8 cellular contexts compared by ENCODE assay signal in genomic region chr3:131503328-131503650, GRCh38. TPM values are rescaled to one million over a fixed set of nuclear protein-coding genes. Genes with fewer than 3 reads are reported as not detected.
DNase-seq lines count a peak whose midpoint lies in the region; ATAC-seq, FAIRE-seq and TF ChIP-seq lines count a peak whose summit lies in the region.

No MANE protein-coding gene starts in this region.

- H3K27me3 Mint-ChIP-seq in Calu3 (ENCODE audit: unreplicated experiment) (no peaks in the 10 kb centered on the region), type B pancreatic cell (peaks cover 29% of the 10 kb centered on the region)
- H3K27me3 Mint-ChIP-seq in activated naive CD8-positive, alpha-beta T cell treated with anti-CD3 and anti-CD28 coated beads, Interleukin-2, amount 10 ng/mL, durations not matched to agents 7 days and 5 days: no peaks in the 10 kb centered on the region

- no TSS peak for BruUV-seq in Calu3 (replicated peaks; lab: Mats Ljungman, UMichigan)

- ATAC-seq in HG03066 (IDR thresholded peaks at IDR 0.05; ENCODE audit: low read depth, unreplicated experiment) (peak; percentile 4), HG03520 (IDR thresholded peaks at IDR 0.05; ENCODE audit: unreplicated experiment) (no peak), HG02870 (IDR thresholded peaks at IDR 0.05; ENCODE audit: unreplicated experiment) (no peak)
- ATAC-seq in activated naive CD8-positive, alpha-beta T cell treated with anti-CD3 and anti-CD28 coated beads, Interleukin-2, amount 10 ng/mL, durations not matched to agents 7 days and 5 days (ENCODE audit: low read depth): peak; percentile 13

- H3K9me3 Mint-ChIP-seq in Calu3 (ENCODE audit: low read depth, unreplicated experiment): no peaks in the 10 kb centered on the region
- peaks cover 3% of the 10 kb centered on the region for H3K9me3 Mint-ChIP-seq in activated naive CD8-positive, alpha-beta T cell treated with anti-CD3 and anti-CD28 coated beads, Interleukin-2, amount 10 ng/mL, durations not matched to agents 7 days and 5 days
- no peaks in the 10 kb centered on the region for H3K9me3 Mint-ChIP-seq in type B pancreatic cell

- peak overlapping the region; percentile 98 for H3K27ac Mint-ChIP-seq in Calu3 (ENCODE audit: unreplicated experiment)
- H3K27ac Mint-ChIP-seq in activated naive CD8-positive, alpha-beta T cell treated with anti-CD3 and anti-CD28 coated beads, Interleukin-2, amount 10 ng/mL, durations not matched to agents 7 days and 5 days: peak overlapping the region; percentile 88
- H3K27ac Mint-ChIP-seq in type B pancreatic cell: peak overlapping the region; percentile 95

- POLR2A ChIA-PET in activated naive CD8-positive, alpha-beta T cell treated with anti-CD3 and anti-CD28 coated beads, Interleukin-2, amount 10 ng/mL, durations not matched to agents 7 days and 5 days (lab: Charles Lee): interaction anchor here (1.0 kb wide), 2 partner anchors 122 to 477 kb away, joined by 3 to 7 read pairs; partner anchors contain the start of genes ASTE1 and NUDT16

- CTCF ChIA-PET in Calu3 (lab: Charles Lee): no interaction called here

- peaks cover 32% of the 10 kb centered on the region for H3K36me3 Mint-ChIP-seq in Calu3 (ENCODE audit: insufficient read depth, unreplicated experiment)
- H3K36me3 Mint-ChIP-seq in activated naive CD8-positive, alpha-beta T cell treated with anti-CD3 and anti-CD28 coated beads, Interleukin-2, amount 10 ng/mL, durations not matched to agents 7 days and 5 days: peaks cover 18% of the 10 kb centered on the region
- H3K36me3 Mint-ChIP-seq in type B pancreatic cell: peaks cover 18% of the 10 kb centered on the region

- FAIRE-seq in RCC 7860 (lab: Jason Lieb, UNC): no peak

- DNase-seq in Calu3 (no peak), kidney tubule cell (ENCODE audit: low spot score) (peak; percentile 1), type B pancreatic cell (ENCODE audit: extremely low spot score, unreplicated experiment) (no peak), RCC 7860 (ENCODE audit: low spot score) (no peak)
- no peak for DNase-seq in activated naive CD8-positive, alpha-beta T cell treated with anti-CD3 and anti-CD28 coated beads, Interleukin-2, amount 10 ng/mL, durations not matched to agents 7 days and 5 days

- no peak for TF ChIP-seq CTCF in Calu3 (IDR thresholded peaks at IDR 0.05; ENCODE audit: unreplicated experiment)
- no peak for TF ChIP-seq CTCF in type B pancreatic cell (conservative IDR thresholded peaks at IDR 0.05)

- H3K4me3 Mint-ChIP-seq in Calu3 (ENCODE audit: low read depth, unreplicated experiment) (peak overlapping the region; percentile 99), type B pancreatic cell (peak overlapping the region; percentile 98)
- H3K4me3 Mint-ChIP-seq in activated naive CD8-positive, alpha-beta T cell treated with anti-CD3 and anti-CD28 coated beads, Interleukin-2, amount 10 ng/mL, durations not matched to agents 7 days and 5 days: peak overlapping the region; percentile 98

- H3K4me1 Mint-ChIP-seq in Calu3 (ENCODE audit: low read depth, unreplicated experiment) (peaks cover 10% of the 10 kb centered on the region), type B pancreatic cell (ENCODE audit: unreplicated experiment) (peaks cover 13% of the 10 kb centered on the region)
- peaks cover 30% of the 10 kb centered on the region for H3K4me1 Mint-ChIP-seq in activated naive CD8-positive, alpha-beta T cell treated with anti-CD3 and anti-CD28 coated beads, Interleukin-2, amount 10 ng/mL, durations not matched to agents 7 days and 5 days

- intact Hi-C loops in Calu3 (cut with micrococcal nuclease; ENCODE audit: unreplicated experiment): loop anchor here (5.0 kb wide), 1 partner anchor 524 kb away; no protein-coding TSS in a partner anchor

RNA-seq across cellular contexts. Expression of gene MRPL3, which starts 0.5 kb away (rescaled TPM):
- 183 and 210 TPM in 2 replicates for total RNA-seq in Calu3 (2022)
- total RNA-seq in activated naive CD8-positive, alpha-beta T cell treated with anti-CD3 and anti-CD28 coated beads, Interleukin-2, amount 10 ng/mL, durations not matched to agents 7 days and 5 days: 10 to 100 TPM; 55.6 to 57.5 TPM
- total RNA-seq in type B pancreatic cell (ENCODE audit: low replicate concordance): 93.4 and 96.2 TPM in 2 replicates

Comparison
In these comparisons a context has a peak if more than half of its experiments do, and no peak if none do; other contexts are left out.
1. ATAC-seq: peak in HG03066 (single experiment) and activated naive CD8-positive, alpha-beta T cell treated with anti-CD3 and anti-CD28 coated beads, Interleukin-2, amount 10 ng/mL, durations not matched to agents 7 days and 5 days (single experiment); none in HG03520 (single experiment) and HG02870 (single experiment).
2. Peak in every context shown above with its lines, with median percentiles within 50 percentile points of each other: H3K27ac Mint-ChIP-seq and H3K4me3 Mint-ChIP-seq.